30 cellular contexts compared by ENCODE assay signal in genomic region chr17:42922335-42922734, GRCh38. TPM values are rescaled to one million over a fixed set of nuclear protein-coding genes. Genes with fewer than 3 reads are reported as not detected.
DNase-seq lines count a peak whose midpoint lies in the region; ATAC-seq and TF ChIP-seq lines count a peak whose summit lies in the region.
"Had no signal": no experiment of that assay in that cellular context is flagged by ENCODE, and none has a peak within 500 bp of the region (broad histone marks: within the 10 kb centered on the region; RNA-seq: fewer than 3 reads in every experiment).

No MANE protein-coding gene starts in this region.

- no peak overlapping the region for H3K4me2 ChIP-seq in OCI-LY7 (ENCODE audit: low read length)

- DNase-seq in OCI-LY7 (ENCODE audit: low spot score) (no peak), ascending aorta (ENCODE audit: low spot score in 2 of 2) (no peak), left lung (no peak), gastrocnemius medialis (no peak), NCI-H146 (lab: John Stamatoyannopoulos, UW) (no peak)
- DNase-seq in stimulated activated naive CD4-positive, alpha-beta T cell (lab: John Stamatoyannopoulos, UW), result no peak
- DNase-seq: activated CD8-positive, alpha-beta T cell treated with anti-CD3 and anti-CD28 coated beads for 36 hours; activated naive CD4-positive, alpha-beta T cell treated with anti-CD3 and anti-CD28 coated beads for 36 hours; BE2C; brain microvascular endothelial cell; CD8-positive, alpha-beta T cell; effector CD4-positive, alpha-beta T cell; EL; GM23248; head of caudate nucleus; kidney; NCI-H1092 treated with DMSO at 0.1 percent for 48 hours; NCI-H187 treated with DMSO at 0.1 percent for 48 hours; NCI-H2171; NCI-H510A treated with DMSO at 0.1 percent for 48 hours; NK-92 treated with Interleukin-12 subunit alpha and Interleukin-12 subunit beta, amount 100 ng/mL, for 24 hours; ovary; SIG-M5; spleen; stimulated activated CD4-positive, alpha-beta T cell treated with anti-CD3 and anti-CD28 coated beads, Interleukin-2, amount 100 ng/mL, for 24 hours; SW 1271 had no signal

- TF ChIP-seq CTCF in OCI-LY7 (conservative IDR thresholded peaks at IDR 0.05; ENCODE audit: low read length) (no peak), ascending aorta (IDR thresholded peaks at IDR 0.05) (no peak), left lung (IDR thresholded peaks at IDR 0.05) (no peak), gastrocnemius medialis (IDR thresholded peaks at IDR 0.05 in 4 of 5, conservative IDR thresholded peaks at IDR 0.05 in 1 of 5) (no peak)

- H3K4me3 ChIP-seq in OCI-LY7 (ENCODE audit: low read depth, low read length, poor library complexity, severe bottlenecking) (no peak overlapping the region), ascending aorta (no peak overlapping the region), left lung (no peak overlapping the region), gastrocnemius medialis (no peak overlapping the region)
- H3K4me3 ChIP-seq: GM23248, ovary, spleen, thoracic aorta had no signal

- no peak for TF ChIP-seq POLR2A in gastrocnemius medialis (IDR thresholded peaks at IDR 0.05)

- no peaks in the 10 kb centered on the region for H4K20me1 ChIP-seq in OCI-LY7 (ENCODE audit: insufficient read depth, low read length)

- POLR2A ChIA-PET in OCI-LY7 (lab: Charles Lee), result no interaction called here

- H3K4me1 ChIP-seq in OCI-LY7 (ENCODE audit: insufficient read depth, low read length, poor library complexity, severe bottlenecking) (peaks cover 37% of the 10 kb centered on the region), ascending aorta (peaks cover 0 to 9% of the 10 kb centered on the region in 2 donors), left lung (peaks cover 10 to 40% of the 10 kb centered on the region in 2 donors), gastrocnemius medialis (no peaks in the 10 kb centered on the region)
- H3K4me1 ChIP-seq: BE2C had no signal

- no peak overlapping the region for H3K27ac ChIP-seq in OCI-LY7 (ENCODE audit: low read depth, low read length, poor library complexity, severe bottlenecking)
- H3K27ac ChIP-seq in ascending aorta, result peak overlapping the region; percentile 15 to 22
- peak overlapping the region in 1 of 2 donors; percentile 75 for H3K27ac ChIP-seq in left lung
- H3K27ac ChIP-seq in gastrocnemius medialis, result peak overlapping the region in 3 of 4 donors; percentile 9 to 27 (median 11)
- H3K27ac ChIP-seq: brain microvascular endothelial cell, GM23248, spleen had no signal

- H2AFZ ChIP-seq in OCI-LY7 (ENCODE audit: low read length), result peak overlapping the region; percentile 93
- H2AFZ ChIP-seq: GM23248 had no signal

- H3K9me2 ChIP-seq in OCI-LY7 (ENCODE audit: insufficient read depth, low read length), result no peaks in the 10 kb centered on the region

- in situ Hi-C loops in gastrocnemius medialis (cut with MboI; ENCODE audit: low sequenced_read_pairs in 4 of 4), result loop anchor here in 1 of 4 donors (10.0 kb wide), 1 partner anchor 78 kb away; the partner anchor contains the start of gene AOC2

- H3K36me3 ChIP-seq in OCI-LY7 (ENCODE audit: insufficient read depth, low read length) (no peaks in the 10 kb centered on the region), ascending aorta (no peaks in the 10 kb centered on the region), left lung (no peaks in the 10 kb centered on the region), gastrocnemius medialis (no peaks in the 10 kb centered on the region)
- H3K36me3 ChIP-seq: BE2C, brain microvascular endothelial cell, ovary, spleen, thoracic aorta had no signal

- no TSS peak for BruUV-seq in OCI-LY7 (replicated peaks; lab: Mats Ljungman, UMichigan)

- H3K9me3 ChIP-seq in OCI-LY7 (ENCODE audit: low read length) (no peaks in the 10 kb centered on the region), ascending aorta (no peaks in the 10 kb centered on the region), left lung (no peaks in the 10 kb centered on the region), gastrocnemius medialis (no peaks in the 10 kb centered on the region)
- H3K9me3 ChIP-seq: BE2C, ovary, spleen, thoracic aorta had no signal

- H3K27me3 ChIP-seq in ascending aorta (no peaks in the 10 kb centered on the region), left lung (no peaks in the 10 kb centered on the region), gastrocnemius medialis (no peaks in the 10 kb centered on the region)
- H3K27me3 ChIP-seq: ovary had no signal

- H3K79me2 ChIP-seq in OCI-LY7 (ENCODE audit: insufficient read depth, low read depth, low read length), result no peaks in the 10 kb centered on the region

- CTCF ChIA-PET in OCI-LY7 (lab: Charles Lee; ENCODE audit: unreplicated experiment), result no interaction called here

- peak; percentile 16 for ATAC-seq in left lung
- no peak for ATAC-seq in gastrocnemius medialis
- no peak for ATAC-seq in GM18502 (IDR thresholded peaks at IDR 0.05; ENCODE audit: poor library complexity, unreplicated experiment)
- ATAC-seq: activated CD8-positive, alpha-beta T cell treated with anti-CD3 and anti-CD28 coated beads for 36 hours; CD8-positive, alpha-beta T cell had no signal

- intact Hi-C loops in OCI-LY7 (cut with micrococcal nuclease; ENCODE audit: unreplicated experiment), result no loop called here
- intact Hi-C loops in ascending aorta (cut with DNase I), result no loop called here
- intact Hi-C loops in left lung (cut with DNase I), result no loop called here
- intact Hi-C loops in gastrocnemius medialis (cut with DNase I; ENCODE audit: low total_unique reads), result no loop called here

RNA-seq across cellular contexts. Expression of gene G6PC1, which starts 21.7 kb away (rescaled TPM):
- total RNA-seq in OCI-LY7 (2014; rRNA removed; shearing (Covaris generic)), result 0.85 and 1.1 TPM in 2 replicates
- total RNA-seq in OCI-LY7 (2022), result 1.9 and 2.6 TPM in 2 replicates
- not detected for total RNA-seq in ascending aorta
- total RNA-seq in left lung, result not detected
- total RNA-seq in gastrocnemius medialis, result under 1 TPM in 2 of 4 donors, not detected in 2; 0.36 to 0.47 TPM
- total RNA-seq: activated CD8-positive, alpha-beta T cell treated with anti-CD3 and anti-CD28 coated beads for 36 hours; activated naive CD4-positive, alpha-beta T cell treated with anti-CD3 and anti-CD28 coated beads for 36 hours; CD8-positive, alpha-beta T cell; GM23248; HT1080; lung microvascular endothelial cell; spleen; thoracic aorta had no signal

RNA-seq across cellular contexts. Expression of gene AARSD1, which starts 41.9 kb away (rescaled TPM):
- total RNA-seq in OCI-LY7 (2014; rRNA removed; shearing (Covaris generic)), result 24.0 and 26.9 TPM in 2 replicates
- 31.0 and 31.7 TPM in 2 replicates for total RNA-seq in OCI-LY7 (2022)
- 3.8 TPM for total RNA-seq in ascending aorta
- 10 to 100 TPM; 27.5 to 34.7 TPM for total RNA-seq in left lung
- total RNA-seq in gastrocnemius medialis, result 10 to 100 TPM; 21.4 to 30.1 (median 26.5) TPM

RNA-seq across cellular contexts. Expression of gene PTGES3L, which starts 57.5 kb away (rescaled TPM):
- total RNA-seq in OCI-LY7 (2014; rRNA removed; shearing (Covaris generic)), result 0.13 TPM in 1 of 2 replicates, not detected in the other
- total RNA-seq in OCI-LY7 (2022) (0.68 and 2.1 TPM in 2 replicates), ascending aorta (not detected), left lung (under 1 TPM; 0.26 to 0.65 TPM), gastrocnemius medialis (10 to 100 TPM; 29.1 to 68.3 (median 31.0) TPM)
- total RNA-seq: GM23248, HT1080 had no signal

RNA-seq across cellular contexts. Expression of gene RUNDC1, which starts 58.0 kb away (rescaled TPM):
- 11.1 and 12.1 TPM in 2 replicates for total RNA-seq in OCI-LY7 (2014; rRNA removed; shearing (Covaris generic))
- total RNA-seq in OCI-LY7 (2022) (18.6 and 22.5 TPM in 2 replicates), ascending aorta (10.2 TPM), left lung (10 to 100 TPM; 14.9 to 16.9 TPM), gastrocnemius medialis (10 to 100 TPM; 13.8 to 19.8 (median 16.4) TPM)

Comparison
In these comparisons a context has a peak if more than half of its experiments do, and no peak if none do; other contexts are left out.
1. RNA of gene PTGES3L, which starts 57.5 kb away (total RNA-seq): 29.1 to 68.3 TPM in gastrocnemius medialis; 0.13 to 2.1 TPM in OCI-LY7, 0.26 to 0.65 TPM in left lung and not detected in ascending aorta (single experiment); every median in the first group is over 4 times any median in the second.